Comparison of ENCODE assay signal across 12 cellular contexts in the genomic region with DNA sequence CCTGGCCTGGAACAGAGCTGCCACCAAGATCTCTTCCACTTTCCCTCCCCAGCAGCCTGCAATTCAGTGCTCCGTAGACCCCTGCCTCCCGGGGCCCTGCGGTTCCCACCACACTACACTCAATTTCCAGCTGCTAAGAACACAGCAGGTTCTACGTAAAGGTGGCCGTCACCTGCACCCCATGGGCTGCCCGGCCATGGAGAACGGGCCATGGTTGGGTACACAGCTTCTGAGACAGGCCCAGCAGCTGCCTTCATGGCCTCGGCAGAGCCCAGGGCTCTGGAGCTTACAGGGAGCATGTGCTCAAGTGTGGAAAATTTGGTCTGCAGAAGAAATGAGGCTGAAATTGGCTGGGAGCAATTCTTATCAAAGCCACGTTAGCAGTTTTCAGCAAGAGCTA. TPM values are rescaled to one million over a fixed set of nuclear protein-coding genes. Genes with fewer than 3 reads are reported as not detected.
DNase-seq lines count a peak whose midpoint lies in the region; ATAC-seq, FAIRE-seq and TF ChIP-seq lines count a peak whose summit lies in the region.
"Not testable (repeated sequence)": the region's sequence is repeated elsewhere in the genome, so short reads cannot be mapped to it uniquely, and the experiment has no call there.
"Had no signal": no experiment of that assay in that cellular context is flagged by ENCODE, and none has a peak within 500 bp of the region (broad histone marks: within the 10 kb centered on the region; RNA-seq: fewer than 3 reads in every experiment).

No MANE protein-coding gene starts in this region.

- not testable (repeated sequence) for H3K9ac ChIP-seq in BLaER1; HepG2 (ENCODE audit: insufficient read depth, low read depth, low read length)

- intact Hi-C loops in Right ventricle myocardium inferior (cut with DNase I): loop anchor here (10.0 kb wide), 1 partner anchor 109 kb away; no protein-coding TSS in a partner anchor
- intact Hi-C loops in HepG2 (cut with micrococcal nuclease; ENCODE audit: unreplicated experiment); thyroid gland (cut with DNase I): not testable (repeated sequence)

- H3K4me2 ChIP-seq in BLaER1: peak overlapping the region; percentile 85
- not testable (repeated sequence) for H3K4me2 ChIP-seq in HepG2 (ENCODE audit: low read depth, low read length)

- DNase-seq in GM12891 (ENCODE audit: insufficient read length, low spot score); HepG2 (ENCODE audit: low spot score); neural crest cell (ENCODE audit: low read depth, low spot score): not testable (repeated sequence)
- DNase-seq in NAMALWA (ENCODE audit: low spot score) (peak; percentile 86), Right ventricle myocardium inferior (ENCODE audit: missing footprints) (peak; percentile 11), thyroid gland (peak; percentile 61 to 70)

- not testable (repeated sequence) for H3K9me3 ChIP-seq in BLaER1; HepG2 (ENCODE audit: low read length); thyroid gland

- in situ Hi-C loops in HepG2 (cut with HindIII; ENCODE audit: extremely low pct_ligation_motif_present, low pct_unique_long_range_greater_than_20kb): not testable (repeated sequence)

- not testable (repeated sequence) for H2AFZ ChIP-seq in HepG2 (ENCODE audit: low read length)

- WGBS in HepG2 (ENCODE audit: low lambda C conversion rate): 45% methylated on average over 8 of the region's 9 CpGs
- WGBS in thyroid gland, 2 donors: 20 to 70% methylated on average over 2 to 8 of the region's 9 CpGs

- CTCF ChIA-PET in HepG2 (lab: Yijun Ruan, JAX; ENCODE audit: low intra/inter-chr PET ratio, low total read pairs): not testable (repeated sequence)

- H3K27me3 Mint-ChIP-seq in neural crest cell (ENCODE audit: low read depth): not testable (repeated sequence)

- not testable (repeated sequence) for H3K4me3 Mint-ChIP-seq in neural crest cell

- FAIRE-seq in GM12891 (lab: Jason Lieb, UNC): peak; percentile 72
- FAIRE-seq in HepG2 (lab: Jason Lieb, UNC): peak; percentile 48

- H3K4me1 Mint-ChIP-seq in neural crest cell: not testable (repeated sequence)

- H3K27me3 ChIP-seq in BLaER1, thyroid gland: not testable (repeated sequence)
- H3K27me3 ChIP-seq in HepG2 (ENCODE audit: control insufficient read depth in 1 of 2, insufficient read depth in 2 of 2, low read length in 2 of 2): peaks cover 21 to 44% of the 10 kb centered on the region in 2 experiments

- ATAC-seq in Right ventricle myocardium inferior, HepG2: not testable (repeated sequence)

- not testable (repeated sequence) for H3K79me2 ChIP-seq in HepG2 (ENCODE audit: insufficient read depth, low read length)

- POLR2A ChIA-PET in HepG2 (lab: Yijun Ruan, JAX): not testable (repeated sequence)

- H3K27ac ChIP-seq in BLaER1; HepG2 (ENCODE audit: extremely low read length, insufficient read depth, low read length): not testable (repeated sequence)
- H3K27ac ChIP-seq in thyroid gland: peak overlapping the region in 2 of 3 donors; percentile 30 to 51

- H3K4me1 ChIP-seq in BLaER1: peaks cover 43% of the 10 kb centered on the region
- H3K4me1 ChIP-seq in HepG2 (ENCODE audit: insufficient read depth, low read length); thyroid gland: not testable (repeated sequence)

- not testable (repeated sequence) for H3K36me3 ChIP-seq in BLaER1; HepG2 (replicated peaks in 1 of 2; ENCODE audit: control insufficient read depth in 1 of 2, insufficient read depth in 2 of 2, low read length in 2 of 2); thyroid gland

- BruUV-seq in HepG2 (replicated peaks; lab: Mats Ljungman, UMichigan): not testable (repeated sequence)

- TF ChIP-seq EP300 in HepG2 (IDR thresholded peaks at IDR 0.05; ENCODE audit: low read depth in 2 of 2, low read length in 2 of 2); HepG2 (CRISPR knock-in tag; IDR thresholded peaks at IDR 0.05; ENCODE audit: borderline replicate concordance): not testable (repeated sequence)

- not testable (repeated sequence) for TF ChIP-seq CTCF in HepG2 (CRISPR knock-in tag; IDR thresholded peaks at IDR 0.05); neural crest cell (conservative IDR thresholded peaks at IDR 0.05); thyroid gland (IDR thresholded peaks at IDR 0.05)

- not testable (repeated sequence) for H4K20me1 ChIP-seq in BLaER1; HepG2 (ENCODE audit: insufficient read depth, low read length)

- H3K27ac Mint-ChIP-seq in neural crest cell (ENCODE audit: unreplicated experiment): peak overlapping the region; percentile 43

- not testable (repeated sequence) for H3K9me3 Mint-ChIP-seq in neural crest cell

- not testable (repeated sequence) for H3K36me3 Mint-ChIP-seq in neural crest cell (ENCODE audit: low read depth)

- TF ChIP-seq POLR2A in GM12891 (IDR thresholded peaks at IDR 0.05; ENCODE audit: low read depth, low read length); HepG2 (IDR thresholded peaks at IDR 0.05; ENCODE audit: insufficient read depth in 1 of 2, low read depth in 2 of 2, low read length in 2 of 2); thyroid gland (IDR thresholded peaks at IDR 0.05): not testable (repeated sequence)

- TF ChIP-seq RAD21 in HepG2 (CRISPR knock-in tag; IDR thresholded peaks at IDR 0.05): not testable (repeated sequence)

- H3K4me3 ChIP-seq in BLaER1; HepG2 (replicated peaks in 1 of 3; ENCODE audit: insufficient read depth in 1 of 3, low read depth in 2 of 3, low read length in 3 of 3); thyroid gland (replicated peaks in 1 of 3): not testable (repeated sequence)

RNA-seq across cellular contexts. Expression of a gene that starts 22.3 kb away (rescaled TPM):
- not detected for polyA plus RNA-seq in GM12891 (2012; ENCODE audit: low read depth, missing spikeins)
- total RNA-seq in Right ventricle myocardium inferior (not detected), HepG2 (2016; rRNA removed; fragmentation: Illumina TruSeq; extraction: Trizol) (not detected in 2 replicates), neural crest cell (not detected in 2 replicates), thyroid gland (not detected)
- total RNA-seq in HepG2 (2016; cell fraction: cytosol; rRNA removed; fragmentation: Illumina TruSeq; extraction: Trizol; ENCODE audit: low read depth): not detected in 2 replicates
- not detected in 2 replicates for total RNA-seq in HepG2 (2016; cell fraction: insoluble cytoplasmic fraction; rRNA removed; fragmentation: Illumina TruSeq; extraction: Trizol)
- not detected in 2 replicates for total RNA-seq in HepG2 (2016; cell fraction: membrane; rRNA removed; fragmentation: Illumina TruSeq; extraction: Trizol)
- total RNA-seq in HepG2 (2016; cell fraction: nucleus; rRNA removed; fragmentation: Illumina TruSeq; extraction: Trizol): not detected in 2 replicates
- 0.03 TPM in 1 of 2 replicates, not detected in the other for polyA plus RNA-seq in HepG2 (2011; rRNA removed)
- 0.03 and 0.05 TPM in 2 replicates for polyA plus RNA-seq in HepG2 (2011; cell fraction: cytosol; rRNA removed)
- 0.07 TPM in 1 of 2 replicates, not detected in the other for polyA plus RNA-seq in HepG2 (2011; cell fraction: nucleus; rRNA removed)
- not detected in 2 replicates for polyA plus RNA-seq in HepG2 (2012)
- not detected in 2 replicates for polyA plus RNA-seq in HepG2 (2016; cell fraction: cytosol; fragmentation: Illumina TruSeq; extraction: Trizol; ENCODE audit: low read depth)
- polyA plus RNA-seq in HepG2 (2016; cell fraction: insoluble cytoplasmic fraction; fragmentation: Illumina TruSeq; extraction: Trizol; ENCODE audit: low read depth): not detected in 2 replicates
- polyA plus RNA-seq in HepG2 (2016; cell fraction: membrane; fragmentation: Illumina TruSeq; extraction: Trizol; ENCODE audit: low read depth): not detected in 2 replicates
- not detected in 2 replicates for polyA plus RNA-seq in HepG2 (2016; cell fraction: nucleus; fragmentation: Illumina TruSeq; extraction: Trizol; ENCODE audit: insufficient read depth, low read depth)
- 0.42 TPM in 1 of 2 replicates, not detected in the other for polyA minus RNA-seq in HepG2 (2011; rRNA and poly(A)+ RNA removed; ENCODE audit: low replicate concordance)
- polyA minus RNA-seq in HepG2 (2011; cell fraction: cytosol; rRNA and poly(A)+ RNA removed): not detected in 2 replicates
- polyA minus RNA-seq in HepG2 (2011; cell fraction: nucleus; rRNA and poly(A)+ RNA removed): not detected in 2 replicates
- total RNA-seq: A673; CD4-positive, CD25-positive, alpha-beta regulatory T cell; H4; K562 had no signal
- polyA plus RNA-seq: BJ; CD4-positive, CD25-positive, alpha-beta regulatory T cell; K562 had no signal

RNA-seq across cellular contexts. Expression of a gene that starts 27.0 kb away (rescaled TPM):
- 0.04 TPM for polyA plus RNA-seq in GM12891 (2012; ENCODE audit: low read depth, missing spikeins)
- total RNA-seq in Right ventricle myocardium inferior (not detected), HepG2 (2016; rRNA removed; fragmentation: Illumina TruSeq; extraction: Trizol) (not detected in 2 replicates), neural crest cell (not detected in 2 replicates), thyroid gland (not detected)
- not detected in 2 replicates for total RNA-seq in HepG2 (2016; cell fraction: cytosol; rRNA removed; fragmentation: Illumina TruSeq; extraction: Trizol; ENCODE audit: low read depth)
- not detected in 2 replicates for total RNA-seq in HepG2 (2016; cell fraction: insoluble cytoplasmic fraction; rRNA removed; fragmentation: Illumina TruSeq; extraction: Trizol)
- total RNA-seq in HepG2 (2016; cell fraction: membrane; rRNA removed; fragmentation: Illumina TruSeq; extraction: Trizol): not detected in 2 replicates
- not detected in 2 replicates for total RNA-seq in HepG2 (2016; cell fraction: nucleus; rRNA removed; fragmentation: Illumina TruSeq; extraction: Trizol)
- polyA plus RNA-seq in HepG2 (2011; rRNA removed): not detected in 2 replicates
- not detected in 2 replicates for polyA plus RNA-seq in HepG2 (2011; cell fraction: cytosol; rRNA removed)
- polyA plus RNA-seq in HepG2 (2011; cell fraction: nucleus; rRNA removed): not detected in 2 replicates
- not detected in 2 replicates for polyA plus RNA-seq in HepG2 (2012)
- not detected in 2 replicates for polyA plus RNA-seq in HepG2 (2016; cell fraction: cytosol; fragmentation: Illumina TruSeq; extraction: Trizol; ENCODE audit: low read depth)
- polyA plus RNA-seq in HepG2 (2016; cell fraction: insoluble cytoplasmic fraction; fragmentation: Illumina TruSeq; extraction: Trizol; ENCODE audit: low read depth): not detected in 2 replicates
- not detected in 2 replicates for polyA plus RNA-seq in HepG2 (2016; cell fraction: membrane; fragmentation: Illumina TruSeq; extraction: Trizol; ENCODE audit: low read depth)
- not detected in 2 replicates for polyA plus RNA-seq in HepG2 (2016; cell fraction: nucleus; fragmentation: Illumina TruSeq; extraction: Trizol; ENCODE audit: insufficient read depth, low read depth)
- polyA minus RNA-seq in HepG2 (2011; rRNA and poly(A)+ RNA removed; ENCODE audit: low replicate concordance): 0.12 TPM in 1 of 2 replicates, not detected in the other
- polyA minus RNA-seq in HepG2 (2011; cell fraction: cytosol; rRNA and poly(A)+ RNA removed): not detected in 2 replicates
- not detected in 2 replicates for polyA minus RNA-seq in HepG2 (2011; cell fraction: nucleus; rRNA and poly(A)+ RNA removed)
- total RNA-seq: A673; CD4-positive, CD25-positive, alpha-beta regulatory T cell; H4; K562 had no signal
- polyA plus RNA-seq: BJ; CD4-positive, CD25-positive, alpha-beta regulatory T cell; K562 had no signal

RNA-seq across cellular contexts. Expression of a gene that starts 54.0 kb away (rescaled TPM):
- not detected for polyA plus RNA-seq in GM12891 (2012; ENCODE audit: low read depth, missing spikeins)
- not detected for total RNA-seq in Right ventricle myocardium inferior
- total RNA-seq in HepG2 (2016; rRNA removed; fragmentation: Illumina TruSeq; extraction: Trizol): not detected in 2 replicates
- not detected in 2 replicates for total RNA-seq in HepG2 (2016; cell fraction: cytosol; rRNA removed; fragmentation: Illumina TruSeq; extraction: Trizol; ENCODE audit: low read depth)
- not detected in 2 replicates for total RNA-seq in HepG2 (2016; cell fraction: insoluble cytoplasmic fraction; rRNA removed; fragmentation: Illumina TruSeq; extraction: Trizol)
- not detected in 2 replicates for total RNA-seq in HepG2 (2016; cell fraction: membrane; rRNA removed; fragmentation: Illumina TruSeq; extraction: Trizol)
- not detected in 2 replicates for total RNA-seq in HepG2 (2016; cell fraction: nucleus; rRNA removed; fragmentation: Illumina TruSeq; extraction: Trizol)
- not detected in 2 replicates for polyA plus RNA-seq in HepG2 (2011; rRNA removed)
- 0.06 TPM in 1 of 2 replicates, not detected in the other for polyA plus RNA-seq in HepG2 (2011; cell fraction: cytosol; rRNA removed)
- 0.05 TPM in 1 of 2 replicates, not detected in the other for polyA plus RNA-seq in HepG2 (2011; cell fraction: nucleus; rRNA removed)
- polyA plus RNA-seq in HepG2 (2012): not detected in 2 replicates
- not detected in 2 replicates for polyA plus RNA-seq in HepG2 (2016; cell fraction: cytosol; fragmentation: Illumina TruSeq; extraction: Trizol; ENCODE audit: low read depth)
- not detected in 2 replicates for polyA plus RNA-seq in HepG2 (2016; cell fraction: insoluble cytoplasmic fraction; fragmentation: Illumina TruSeq; extraction: Trizol; ENCODE audit: low read depth)
- polyA plus RNA-seq in HepG2 (2016; cell fraction: membrane; fragmentation: Illumina TruSeq; extraction: Trizol; ENCODE audit: low read depth): not detected in 2 replicates
- not detected in 2 replicates for polyA plus RNA-seq in HepG2 (2016; cell fraction: nucleus; fragmentation: Illumina TruSeq; extraction: Trizol; ENCODE audit: insufficient read depth, low read depth)
- not detected in 2 replicates for polyA minus RNA-seq in HepG2 (2011; rRNA and poly(A)+ RNA removed; ENCODE audit: low replicate concordance)
- polyA minus RNA-seq in HepG2 (2011; cell fraction: cytosol; rRNA and poly(A)+ RNA removed): not detected in 2 replicates
- polyA minus RNA-seq in HepG2 (2011; cell fraction: nucleus; rRNA and poly(A)+ RNA removed): not detected in 2 replicates
- 42.9 and 43.9 TPM in 2 replicates for total RNA-seq in neural crest cell
- 1 to 10 TPM in 2 of 4 donors, under 1 TPM in 2; 0.11 to 1.5 (median 1.2) TPM for total RNA-seq in thyroid gland
- total RNA-seq: CD4-positive, CD25-positive, alpha-beta regulatory T cell; H4 had no signal
- polyA plus RNA-seq: BJ; CD4-positive, CD25-positive, alpha-beta regulatory T cell; K562 had no signal

RNA-seq across cellular contexts. Expression of a gene that starts 55.1 kb away (rescaled TPM):
- 0.04 TPM for polyA plus RNA-seq in GM12891 (2012; ENCODE audit: low read depth, missing spikeins)
- total RNA-seq in Right ventricle myocardium inferior: not detected
- not detected in 2 replicates for total RNA-seq in HepG2 (2016; rRNA removed; fragmentation: Illumina TruSeq; extraction: Trizol)
- not detected in 2 replicates for total RNA-seq in HepG2 (2016; cell fraction: cytosol; rRNA removed; fragmentation: Illumina TruSeq; extraction: Trizol; ENCODE audit: low read depth)
- total RNA-seq in HepG2 (2016; cell fraction: insoluble cytoplasmic fraction; rRNA removed; fragmentation: Illumina TruSeq; extraction: Trizol): not detected in 2 replicates
- total RNA-seq in HepG2 (2016; cell fraction: membrane; rRNA removed; fragmentation: Illumina TruSeq; extraction: Trizol): not detected in 2 replicates
- total RNA-seq in HepG2 (2016; cell fraction: nucleus; rRNA removed; fragmentation: Illumina TruSeq; extraction: Trizol): not detected in 2 replicates
- polyA plus RNA-seq in HepG2 (2011; rRNA removed): not detected in 2 replicates
- polyA plus RNA-seq in HepG2 (2011; cell fraction: cytosol; rRNA removed): not detected in 2 replicates
- polyA plus RNA-seq in HepG2 (2011; cell fraction: nucleus; rRNA removed): not detected in 2 replicates
- not detected in 2 replicates for polyA plus RNA-seq in HepG2 (2012)
- not detected in 2 replicates for polyA plus RNA-seq in HepG2 (2016; cell fraction: cytosol; fragmentation: Illumina TruSeq; extraction: Trizol; ENCODE audit: low read depth)
- not detected in 2 replicates for polyA plus RNA-seq in HepG2 (2016; cell fraction: insoluble cytoplasmic fraction; fragmentation: Illumina TruSeq; extraction: Trizol; ENCODE audit: low read depth)
- not detected in 2 replicates for polyA plus RNA-seq in HepG2 (2016; cell fraction: membrane; fragmentation: Illumina TruSeq; extraction: Trizol; ENCODE audit: low read depth)
- polyA plus RNA-seq in HepG2 (2016; cell fraction: nucleus; fragmentation: Illumina TruSeq; extraction: Trizol; ENCODE audit: insufficient read depth, low read depth): not detected in 2 replicates
- 1.1 TPM in 1 of 2 replicates, not detected in the other for polyA minus RNA-seq in HepG2 (2011; rRNA and poly(A)+ RNA removed; ENCODE audit: low replicate concordance)
- not detected in 2 replicates for polyA minus RNA-seq in HepG2 (2011; cell fraction: cytosol; rRNA and poly(A)+ RNA removed)
- not detected in 2 replicates for polyA minus RNA-seq in HepG2 (2011; cell fraction: nucleus; rRNA and poly(A)+ RNA removed)
- total RNA-seq in neural crest cell: not detected in 2 replicates
- total RNA-seq in thyroid gland: not detected
- total RNA-seq: A673; CD4-positive, CD25-positive, alpha-beta regulatory T cell; K562 had no signal
- polyA plus RNA-seq: BJ; CD4-positive, CD25-positive, alpha-beta regulatory T cell had no signal

Comparison
In these comparisons a context has a peak if more than half of its experiments do, and no peak if none do; other contexts are left out.
1. RNA of a gene that starts 54.0 kb away (total RNA-seq): 42.9 to 43.9 TPM in neural crest cell; 0.11 to 1.5 TPM in thyroid gland, not detected in Right ventricle myocardium inferior (single experiment) and not detected in HepG2; every median in the first group is over 10 times any median in the second.